In the genomic region with DNA sequence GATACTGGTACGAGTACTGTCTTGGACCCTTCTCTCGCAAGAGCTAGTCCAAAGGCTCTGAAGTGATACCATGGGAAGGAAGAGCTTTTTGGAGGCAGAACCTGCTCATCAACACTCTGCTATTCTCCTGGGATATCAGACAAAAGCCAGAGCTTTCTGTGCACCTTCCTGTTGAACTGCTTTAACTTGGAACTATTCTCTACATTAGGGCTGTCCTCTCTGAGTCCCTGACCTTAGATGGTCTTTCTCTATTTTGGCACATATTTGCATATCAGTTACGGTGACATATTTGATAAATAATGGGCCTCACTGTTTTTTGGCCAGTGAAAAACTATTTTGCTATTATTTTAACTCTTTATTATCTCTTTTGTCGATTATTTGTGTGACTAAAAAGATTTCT, we compare ENCODE assay signal across 26 cellular contexts.
"Had no signal": no experiment of that assay in that cellular context is flagged by ENCODE, and none has a peak within 500 bp of the region (broad histone marks: within the 10 kb centered on the region; RNA-seq: fewer than 3 reads in every experiment).

No MANE protein-coding gene starts in this region.

- ATAC-seq: activated T-helper 17 cell treated with anti-CD3 and anti-CD28 coated beads, Interleukin-2, amount 50 U/mL, for 72 hours; K562; Panc1; Right ventricle myocardium inferior; T-cell had no signal

- DNase-seq: activated CD4-positive, alpha-beta memory T cell treated with anti-CD3 and anti-CD28 coated beads, Interleukin-2, amount 10 ng/mL, durations not matched to agents 7 days and 5 days; activated CD4-positive, alpha-beta T cell treated with anti-CD3 and anti-CD28 coated beads, Interleukin-2, amount 50 U/mL, for 1 hour; activated CD4-positive, CD25-positive, alpha-beta regulatory T cell; activated gamma-delta T cell; activated naive CD4-positive, alpha-beta T cell treated with anti-CD3 and anti-CD28 coated beads, Interleukin-2, amount 10 ng/mL, durations not matched to agents 7 days and 5 days; activated naive CD8-positive, alpha-beta T cell treated with anti-CD3 and anti-CD28 coated beads for 36 hours; activated T-cell treated with anti-CD3 and anti-CD28 coated beads for 4 hours; activated T-cell treated with anti-CD3 and anti-CD28 coated beads, Interleukin-2, amount 50 U/mL, for 48 hours; Karpas-422; MM.1S; NCI-H1105; NCI-H1436 treated with DMSO at 0.1 percent for 48 hours; NCI-H187; NCI-H2081; NCI-H2171 treated with DMSO at 0.1 percent for 48 hours; NCI-H226; NCI-H69; NK-92 treated with Interleukin-12 subunit alpha and Interleukin-12 subunit beta, amount 100 ng/mL, for 24 hours; OCI-M1; RPMI8226; T-cell had no signal

- H3K27me3 Mint-ChIP-seq: activated CD4-positive, alpha-beta memory T cell treated with anti-CD3 and anti-CD28 coated beads, Interleukin-2, amount 10 ng/mL, durations not matched to agents 7 days and 5 days; activated naive CD4-positive, alpha-beta T cell treated with anti-CD3 and anti-CD28 coated beads, Interleukin-2, amount 10 ng/mL, durations not matched to agents 7 days and 5 days; activated naive CD8-positive, alpha-beta T cell treated with anti-CD3 and anti-CD28 coated beads for 36 hours; activated T-helper 17 cell treated with anti-CD3 and anti-CD28 coated beads, Interleukin-2, amount 50 U/mL, for 72 hours; central memory CD8-positive, alpha-beta T cell; T-cell had no signal

- H3K9me3 Mint-ChIP-seq: activated CD4-positive, alpha-beta memory T cell treated with anti-CD3 and anti-CD28 coated beads, Interleukin-2, amount 10 ng/mL, durations not matched to agents 7 days and 5 days; activated naive CD4-positive, alpha-beta T cell treated with anti-CD3 and anti-CD28 coated beads, Interleukin-2, amount 10 ng/mL, durations not matched to agents 7 days and 5 days; activated naive CD8-positive, alpha-beta T cell treated with anti-CD3 and anti-CD28 coated beads for 36 hours; activated T-helper 17 cell treated with anti-CD3 and anti-CD28 coated beads, Interleukin-2, amount 50 U/mL, for 72 hours; central memory CD8-positive, alpha-beta T cell; T-cell had no signal

- H3K36me3 Mint-ChIP-seq: activated naive CD4-positive, alpha-beta T cell treated with anti-CD3 and anti-CD28 coated beads, Interleukin-2, amount 10 ng/mL, durations not matched to agents 7 days and 5 days; activated naive CD8-positive, alpha-beta T cell treated with anti-CD3 and anti-CD28 coated beads for 36 hours had no signal

- H3K27ac Mint-ChIP-seq: activated CD4-positive, alpha-beta memory T cell treated with anti-CD3 and anti-CD28 coated beads, Interleukin-2, amount 10 ng/mL, durations not matched to agents 7 days and 5 days; activated naive CD4-positive, alpha-beta T cell treated with anti-CD3 and anti-CD28 coated beads, Interleukin-2, amount 10 ng/mL, durations not matched to agents 7 days and 5 days; activated naive CD8-positive, alpha-beta T cell treated with anti-CD3 and anti-CD28 coated beads for 36 hours; activated T-helper 17 cell treated with anti-CD3 and anti-CD28 coated beads, Interleukin-2, amount 50 U/mL, for 72 hours; T-cell had no signal

- H3K4me1 Mint-ChIP-seq: activated CD4-positive, alpha-beta memory T cell treated with anti-CD3 and anti-CD28 coated beads, Interleukin-2, amount 10 ng/mL, durations not matched to agents 7 days and 5 days; activated naive CD4-positive, alpha-beta T cell treated with anti-CD3 and anti-CD28 coated beads, Interleukin-2, amount 10 ng/mL, durations not matched to agents 7 days and 5 days; activated T-helper 17 cell treated with anti-CD3 and anti-CD28 coated beads, Interleukin-2, amount 50 U/mL, for 72 hours had no signal

- H3K4me3 Mint-ChIP-seq: activated CD4-positive, alpha-beta memory T cell treated with anti-CD3 and anti-CD28 coated beads, Interleukin-2, amount 10 ng/mL, durations not matched to agents 7 days and 5 days; activated naive CD4-positive, alpha-beta T cell treated with anti-CD3 and anti-CD28 coated beads, Interleukin-2, amount 10 ng/mL, durations not matched to agents 7 days and 5 days; activated naive CD8-positive, alpha-beta T cell treated with anti-CD3 and anti-CD28 coated beads for 36 hours; activated T-helper 17 cell treated with anti-CD3 and anti-CD28 coated beads, Interleukin-2, amount 50 U/mL, for 72 hours; central memory CD8-positive, alpha-beta T cell; T-cell had no signal
